ENCODE assay signal across 28 cellular contexts in genomic region chr2:60158262-60158661, GRCh38.
A peak's percentile ranks its signal among the peaks of the same experiment; 100 is the strongest.
DNase-seq lines count a peak whose midpoint lies in the region; ATAC-seq and TF ChIP-seq lines count a peak whose summit lies in the region.
"Had no signal": no experiment of that assay in that cellular context is flagged by ENCODE, and none has a peak within 500 bp of the region (broad histone marks: within the 10 kb centered on the region; RNA-seq: fewer than 3 reads in every experiment).

No MANE protein-coding gene starts in this region.

- no peak for DNase-seq in T-helper 17 cell
- DNase-seq in type B pancreatic cell (ENCODE audit: extremely low spot score, unreplicated experiment) = no peak
- no peak for DNase-seq in NCI-H345 treated with DMSO at 0.1 percent for 48 hours (lab: John Stamatoyannopoulos, UW; ENCODE audit: unreplicated experiment)
- DNase-seq: activated B cell treated with CpG ODN at 0.5 μM for 24 hours; activated CD4-positive, alpha-beta memory T cell treated with anti-CD3 and anti-CD28 coated beads, Interleukin-2, amount 10 ng/mL, durations not matched to agents 7 days and 5 days; activated naive CD4-positive, alpha-beta T cell treated with Interleukin-2 at 50 U/mL for 16 hours; aorta; CD8-positive, alpha-beta memory T cell; DMS79 treated with DMSO at 0.1 percent for 48 hours; effector memory CD8-positive, alpha-beta T cell; left colon; midbrain; NCI-H187; NCI-H2227 treated with DMSO at 0.1 percent for 48 hours; sigmoid colon; stimulated activated naive B cell treated with anti-CD40 and anti-IgM and Interleukin-4, amounts not matched to agents 10 μg/mL and 1 μg/mL and 100 μg/mL, for 72 hours; thyroid gland had no signal

- H3K36me3 Mint-ChIP-seq in T-helper 17 cell (ENCODE audit: low read depth) (no peaks in the 10 kb centered on the region), type B pancreatic cell (no peaks in the 10 kb centered on the region)
- H3K36me3 Mint-ChIP-seq: CD8-positive, alpha-beta memory T cell; stimulated activated naive B cell treated with anti-CD40 and anti-IgM and Interleukin-4, amounts not matched to agents 10 μg/mL and 1 μg/mL and 100 μg/mL, for 72 hours had no signal

- no peaks in the 10 kb centered on the region for H3K9me3 ChIP-seq in T-helper 17 cell (ENCODE audit: control insufficient read depth, low read length, poor library complexity, severe bottlenecking)
- H3K9me3 ChIP-seq: sigmoid colon, thyroid gland had no signal

- no peak for TF ChIP-seq CTCF in type B pancreatic cell (conservative IDR thresholded peaks at IDR 0.05)

- H3K4me1 Mint-ChIP-seq in T-helper 17 cell (no peaks in the 10 kb centered on the region), type B pancreatic cell (ENCODE audit: unreplicated experiment) (no peaks in the 10 kb centered on the region)
- H3K4me1 Mint-ChIP-seq: activated CD4-positive, alpha-beta memory T cell treated with anti-CD3 and anti-CD28 coated beads, Interleukin-2, amount 10 ng/mL, durations not matched to agents 7 days and 5 days; CD8-positive, alpha-beta memory T cell; central memory CD8-positive, alpha-beta T cell; nephron had no signal

- ATAC-seq in GM18499 (IDR thresholded peaks at IDR 0.05; ENCODE audit: insufficient read depth, unreplicated experiment) (peak; percentile 74), GM21367 (IDR thresholded peaks at IDR 0.05; ENCODE audit: unreplicated experiment) (peak; percentile 61), HG02852 (IDR thresholded peaks at IDR 0.05; ENCODE audit: unreplicated experiment) (peak; percentile 85), HG03442 (IDR thresholded peaks at IDR 0.05; ENCODE audit: unreplicated experiment) (peak; percentile 81), T-helper 17 cell (no peak), GM19035 (IDR thresholded peaks at IDR 0.05; ENCODE audit: unreplicated experiment) (no peak)
- ATAC-seq: effector memory CD8-positive, alpha-beta T cell; HCT116; K562; left colon; Panc1 had no signal

- H3K4me3 Mint-ChIP-seq in T-helper 17 cell (no peak overlapping the region), type B pancreatic cell (no peak overlapping the region)
- H3K4me3 Mint-ChIP-seq: activated B cell treated with CpG ODN at 0.5 μM for 24 hours; activated CD4-positive, alpha-beta memory T cell treated with anti-CD3 and anti-CD28 coated beads, Interleukin-2, amount 10 ng/mL, durations not matched to agents 7 days and 5 days; CD8-positive, alpha-beta memory T cell; central memory CD8-positive, alpha-beta T cell; effector memory CD8-positive, alpha-beta T cell; nephron; stimulated activated naive B cell treated with anti-CD40 and anti-IgM and Interleukin-4, amounts not matched to agents 10 μg/mL and 1 μg/mL and 100 μg/mL, for 72 hours; T-helper 2 cell treated with Interferon-gamma antibody and Interleukin-4, amounts not matched to agents 5 μg/mL and 100 μg/mL, for 36 hours had no signal

- H3K27me3 Mint-ChIP-seq in T-helper 17 cell (no peaks in the 10 kb centered on the region), type B pancreatic cell (no peaks in the 10 kb centered on the region)
- H3K27me3 Mint-ChIP-seq: activated B cell treated with CpG ODN at 0.5 μM for 24 hours; activated CD4-positive, alpha-beta memory T cell treated with anti-CD3 and anti-CD28 coated beads, Interleukin-2, amount 10 ng/mL, durations not matched to agents 7 days and 5 days; central memory CD8-positive, alpha-beta T cell; effector memory CD8-positive, alpha-beta T cell; stimulated activated naive B cell treated with anti-CD40 and anti-IgM and Interleukin-4, amounts not matched to agents 10 μg/mL and 1 μg/mL and 100 μg/mL, for 72 hours had no signal

- H3K27ac Mint-ChIP-seq in T-helper 17 cell (no peak overlapping the region), type B pancreatic cell (no peak overlapping the region)
- H3K27ac Mint-ChIP-seq: activated B cell treated with CpG ODN at 0.5 μM for 24 hours; activated CD4-positive, alpha-beta memory T cell treated with anti-CD3 and anti-CD28 coated beads, Interleukin-2, amount 10 ng/mL, durations not matched to agents 7 days and 5 days; CD8-positive, alpha-beta memory T cell; effector memory CD8-positive, alpha-beta T cell; nephron; stimulated activated naive B cell treated with anti-CD40 and anti-IgM and Interleukin-4, amounts not matched to agents 10 μg/mL and 1 μg/mL and 100 μg/mL, for 72 hours; T-helper 2 cell treated with Interferon-gamma antibody and Interleukin-4, amounts not matched to agents 5 μg/mL and 100 μg/mL, for 36 hours had no signal

- H3K9me3 Mint-ChIP-seq in type B pancreatic cell = no peaks in the 10 kb centered on the region
- H3K9me3 Mint-ChIP-seq: activated B cell treated with CpG ODN at 0.5 μM for 24 hours; activated CD4-positive, alpha-beta memory T cell treated with anti-CD3 and anti-CD28 coated beads, Interleukin-2, amount 10 ng/mL, durations not matched to agents 7 days and 5 days; CD8-positive, alpha-beta memory T cell; central memory CD8-positive, alpha-beta T cell; stimulated activated naive B cell treated with anti-CD40 and anti-IgM and Interleukin-4, amounts not matched to agents 10 μg/mL and 1 μg/mL and 100 μg/mL, for 72 hours; T-helper 2 cell treated with Interferon-gamma antibody and Interleukin-4, amounts not matched to agents 5 μg/mL and 100 μg/mL, for 36 hours had no signal

Comparison
In these comparisons a context has a peak if more than half of its experiments do, and no peak if none do; other contexts are left out.
1. ATAC-seq: peak in GM18499 (single experiment), GM21367 (single experiment), HG02852 (single experiment) and HG03442 (single experiment); none in T-helper 17 cell (single experiment) and GM19035 (single experiment).